ENCODE assay signal across 17 cellular contexts in genomic region chr10:65291276-65291675, GRCh38.
DNase-seq lines count a peak whose midpoint lies in the region; ATAC-seq and TF ChIP-seq lines count a peak whose summit lies in the region.
"Had no signal": no experiment of that assay in that cellular context is flagged by ENCODE, and none has a peak within 500 bp of the region (broad histone marks: within the 10 kb centered on the region; RNA-seq: fewer than 3 reads in every experiment).

No MANE protein-coding gene starts in this region.

- peaks cover 10% of the 10 kb centered on the region for H3K9me3 Mint-ChIP-seq in T-helper 2 cell treated with Interferon-gamma antibody and Interleukin-4, amounts not matched to agents 5 μg/mL and 100 μg/mL, for 36 hours
- H3K9me3 Mint-ChIP-seq in activated T-helper 1 cell treated with anti-CD3 and anti-CD28 coated beads, Interleukin-12 subunit alpha, Interleukin-12 subunit beta, Interleukin-2, Interleukin-4 antibody, amounts not matched to agents 30 ng/mL and 10 ng/mL and 1 ng/mL, durations not matched to agents 14 hours and 24 hours and 36 hours, result peaks cover 5% of the 10 kb centered on the region

- no peak overlapping the region for H2BK12ac ChIP-seq in mesenchymal stem cell (ENCODE audit: low read length in 2 of 2)

- H2BK120ac ChIP-seq in mesenchymal stem cell (ENCODE audit: low read depth, low read length), result no peak overlapping the region

- H4K91ac ChIP-seq in mesenchymal stem cell (ENCODE audit: low read length), result no peak overlapping the region

- H2AK5ac ChIP-seq in mesenchymal stem cell (ENCODE audit: low read length, severe bottlenecking), result no peak overlapping the region

- no peak overlapping the region for H3K23ac ChIP-seq in mesenchymal stem cell (ENCODE audit: low read length in 2 of 2)

- no peak overlapping the region for H3K27ac Mint-ChIP-seq in T-helper 2 cell treated with Interferon-gamma antibody and Interleukin-4, amounts not matched to agents 5 μg/mL and 100 μg/mL, for 36 hours
- no peak overlapping the region for H3K27ac Mint-ChIP-seq in activated T-helper 1 cell treated with anti-CD3 and anti-CD28 coated beads, Interleukin-12 subunit alpha, Interleukin-12 subunit beta, Interleukin-2, Interleukin-4 antibody, amounts not matched to agents 30 ng/mL and 10 ng/mL and 1 ng/mL, durations not matched to agents 14 hours and 24 hours and 36 hours
- H3K27ac Mint-ChIP-seq: CD4-positive, alpha-beta memory T cell; HFFc6 had no signal

- H3K4ac ChIP-seq in mesenchymal stem cell (ENCODE audit: low read depth in 1 of 2, low read length in 2 of 2), result no peak overlapping the region

- no peaks in the 10 kb centered on the region for H3K36me3 ChIP-seq in mesenchymal stem cell (ENCODE audit: control insufficient read depth in 1 of 2, insufficient read depth in 2 of 2, low read depth in 1 of 2, low read length in 2 of 2)
- H3K36me3 ChIP-seq: HAP-1 had no signal

- no peaks in the 10 kb centered on the region for H3K4me1 ChIP-seq in mesenchymal stem cell (ENCODE audit: control insufficient read depth, insufficient read depth, low read depth, low read length)
- H3K4me1 ChIP-seq: HAP-1 had no signal

- no peak overlapping the region for H4K8ac ChIP-seq in mesenchymal stem cell (ENCODE audit: low read length)

- no peaks in the 10 kb centered on the region for H3K27me3 Mint-ChIP-seq in T-helper 2 cell treated with Interferon-gamma antibody and Interleukin-4, amounts not matched to agents 5 μg/mL and 100 μg/mL, for 36 hours (ENCODE audit: low read depth)
- H3K27me3 Mint-ChIP-seq in activated T-helper 1 cell treated with anti-CD3 and anti-CD28 coated beads, Interleukin-12 subunit alpha, Interleukin-12 subunit beta, Interleukin-2, Interleukin-4 antibody, amounts not matched to agents 30 ng/mL and 10 ng/mL and 1 ng/mL, durations not matched to agents 14 hours and 24 hours and 36 hours (ENCODE audit: insufficient read depth), result no peaks in the 10 kb centered on the region
- H3K27me3 Mint-ChIP-seq: CD4-positive, alpha-beta memory T cell had no signal

- no peak overlapping the region for H3K14ac ChIP-seq in mesenchymal stem cell (ENCODE audit: low read length in 2 of 2)

- DNase-seq in HT1080 (ENCODE audit: low read depth), result peak; percentile 5
- peak; percentile 8 for DNase-seq in amniotic epithelial cell (ENCODE audit: low read depth)
- peak; percentile 3 for DNase-seq in mesenchymal stem cell
- no peak for DNase-seq in T-helper 2 cell treated with Interferon-gamma antibody and Interleukin-4, amounts not matched to agents 5 μg/mL and 100 μg/mL, for 36 hours (ENCODE audit: low spot score)
- DNase-seq in activated T-helper 1 cell treated with anti-CD3 and anti-CD28 coated beads, Interleukin-12 subunit alpha, Interleukin-12 subunit beta, Interleukin-2, Interleukin-4 antibody, amounts not matched to agents 30 ng/mL and 10 ng/mL and 1 ng/mL, durations not matched to agents 14 hours and 24 hours and 36 hours (ENCODE audit: low spot score), result no peak
- DNase-seq: C1 segment of cervical spinal cord; Calu3; CD4-positive, alpha-beta memory T cell; COR-L47; DMS53; DMS79 treated with DMSO at 0.1 percent for 48 hours; GF-D8; GOT3; HFFc6 had no signal

- no peak overlapping the region for H3K4me3 Mint-ChIP-seq in T-helper 2 cell treated with Interferon-gamma antibody and Interleukin-4, amounts not matched to agents 5 μg/mL and 100 μg/mL, for 36 hours
- no peak overlapping the region for H3K4me3 Mint-ChIP-seq in activated T-helper 1 cell treated with anti-CD3 and anti-CD28 coated beads, Interleukin-12 subunit alpha, Interleukin-12 subunit beta, Interleukin-2, Interleukin-4 antibody, amounts not matched to agents 30 ng/mL and 10 ng/mL and 1 ng/mL, durations not matched to agents 14 hours and 24 hours and 36 hours
- H3K4me3 Mint-ChIP-seq: CD4-positive, alpha-beta memory T cell; HFFc6 had no signal

- no peaks in the 10 kb centered on the region for H3K36me3 Mint-ChIP-seq in T-helper 2 cell treated with Interferon-gamma antibody and Interleukin-4, amounts not matched to agents 5 μg/mL and 100 μg/mL, for 36 hours (ENCODE audit: low read depth)
- H3K36me3 Mint-ChIP-seq in activated T-helper 1 cell treated with anti-CD3 and anti-CD28 coated beads, Interleukin-12 subunit alpha, Interleukin-12 subunit beta, Interleukin-2, Interleukin-4 antibody, amounts not matched to agents 30 ng/mL and 10 ng/mL and 1 ng/mL, durations not matched to agents 14 hours and 24 hours and 36 hours (ENCODE audit: low read depth), result no peaks in the 10 kb centered on the region
- H3K36me3 Mint-ChIP-seq: CD4-positive, alpha-beta memory T cell had no signal

- H3K27me3 ChIP-seq in mesenchymal stem cell (ENCODE audit: control insufficient read depth in 1 of 2, insufficient read depth in 1 of 2, low read length in 2 of 2), result no peaks in the 10 kb centered on the region

- no peak overlapping the region for H3K18ac ChIP-seq in mesenchymal stem cell (ENCODE audit: low read depth in 1 of 2, low read length in 2 of 2)

- no peak overlapping the region for H2AFZ ChIP-seq in mesenchymal stem cell (ENCODE audit: low read depth, low read length)

- no peaks in the 10 kb centered on the region for H3K9me3 ChIP-seq in mesenchymal stem cell (ENCODE audit: control insufficient read depth, low read length)
- H3K9me3 ChIP-seq: HAP-1 had no signal

- no peaks in the 10 kb centered on the region for H3K79me1 ChIP-seq in mesenchymal stem cell (replicated peaks; ENCODE audit: low read length, poor library complexity, severe bottlenecking)

- no peak overlapping the region for H3K4me3 ChIP-seq in mesenchymal stem cell (ENCODE audit: insufficient read depth in 1 of 2, low read depth in 1 of 2, low read length in 2 of 2)
- H3K4me3 ChIP-seq: HAP-1 had no signal

- intact Hi-C loops in activated T-helper 1 cell treated with anti-CD3 and anti-CD28 coated beads, Interleukin-12 subunit alpha, Interleukin-12 subunit beta, Interleukin-2, Interleukin-4 antibody, amounts not matched to agents 30 ng/mL and 10 ng/mL and 1 ng/mL, durations not matched to agents 14 hours and 24 hours and 36 hours (cut with micrococcal nuclease), result no loop called here

- WGBS in mesenchymal stem cell, result no CpG with 5 or more reads among the region's 1 CpG

- H2BK15ac ChIP-seq in mesenchymal stem cell (ENCODE audit: low read depth, poor library complexity, severe bottlenecking), result no peak overlapping the region

- TF ChIP-seq CTCF in 22Rv1 (IDR thresholded peaks at IDR 0.05), result no peak

- no peaks in the 10 kb centered on the region for H3K4me1 Mint-ChIP-seq in T-helper 2 cell treated with Interferon-gamma antibody and Interleukin-4, amounts not matched to agents 5 μg/mL and 100 μg/mL, for 36 hours (ENCODE audit: low read depth)
- no peaks in the 10 kb centered on the region for H3K4me1 Mint-ChIP-seq in activated T-helper 1 cell treated with anti-CD3 and anti-CD28 coated beads, Interleukin-12 subunit alpha, Interleukin-12 subunit beta, Interleukin-2, Interleukin-4 antibody, amounts not matched to agents 30 ng/mL and 10 ng/mL and 1 ng/mL, durations not matched to agents 14 hours and 24 hours and 36 hours (ENCODE audit: low read depth)
- H3K4me1 Mint-ChIP-seq: CD4-positive, alpha-beta memory T cell had no signal

- no peak for ATAC-seq in GM21390 (IDR thresholded peaks at IDR 0.05; ENCODE audit: unreplicated experiment)

- H3K4me2 ChIP-seq in mesenchymal stem cell (ENCODE audit: low read length, poor library complexity, severe bottlenecking), result no peak overlapping the region

- H3K27ac ChIP-seq in 22Rv1, result peak overlapping the region; percentile 41; the same call in 1 of the 2 replicates
- no peak overlapping the region for H3K27ac ChIP-seq in mesenchymal stem cell (ENCODE audit: low read length, poor library complexity, severe bottlenecking)

- H3K9ac ChIP-seq in mesenchymal stem cell (ENCODE audit: low read length), result no peak overlapping the region

- no peak overlapping the region for H2BK5ac ChIP-seq in mesenchymal stem cell (ENCODE audit: low read depth, low read length, poor library complexity, severe bottlenecking)

Comparison
In these comparisons a context has a peak if more than half of its experiments do, and no peak if none do; other contexts are left out.
1. DNase-seq: peak in HT1080 (single experiment), amniotic epithelial cell (single experiment) and mesenchymal stem cell (single experiment); none in T-helper 2 cell treated with Interferon-gamma antibody and Interleukin-4, amounts not matched to agents 5 μg/mL and 100 μg/mL, for 36 hours (single experiment) and activated T-helper 1 cell treated with anti-CD3 and anti-CD28 coated beads, Interleukin-12 subunit alpha, Interleukin-12 subunit beta, Interleukin-2, Interleukin-4 antibody, amounts not matched to agents 30 ng/mL and 10 ng/mL and 1 ng/mL, durations not matched to agents 14 hours and 24 hours and 36 hours (single experiment).